1 cellular context compared by ENCODE assay signal in genomic region chr2:74008761-74009395, GRCh38.
TF ChIP-seq lines count a peak whose summit lies in the region.

No MANE protein-coding gene starts in this region.

TF ChIP-seq in H1, 55 proteins besides CTCF, POLR2A, EP300 and RAD21 (continued from another document):
- no peak for TF ChIP-seq CHD1 (IDR thresholded peaks at IDR 0.05; ENCODE audit: low read depth, low read length)
- no peak for TF ChIP-seq PHF8 (conservative IDR thresholded peaks at IDR 0.05; ENCODE audit: low read depth, low read length)
- no peak for TF ChIP-seq HDAC2 (IDR thresholded peaks at IDR 0.05; ENCODE audit: borderline replicate concordance in 1 of 2, low read depth in 2 of 2, low read length in 2 of 2)
- TF ChIP-seq POLR2AphosphoS5 (IDR thresholded peaks at IDR 0.05; ENCODE audit: low read depth, low read length), result no peak
- TF ChIP-seq MAFK (IDR thresholded peaks at IDR 0.05; ENCODE audit: low read depth, low read length), result no peak
- TF ChIP-seq NRF1 (IDR thresholded peaks at IDR 0.05; ENCODE audit: low read depth, low read length), result no peak
- TF ChIP-seq YY1 (IDR thresholded peaks at IDR 0.05; ENCODE audit: low read depth, low read length), result no peak
- TF ChIP-seq RNF2 (IDR thresholded peaks at IDR 0.05; ENCODE audit: borderline replicate concordance, low read depth, low read length, missing control alignments, poor library complexity, severe bottlenecking), result no peak
- no peak for TF ChIP-seq CBX8 (IDR thresholded peaks at IDR 0.05; ENCODE audit: borderline replicate concordance, low read depth, low read length)
- TF ChIP-seq POU5F1 (IDR thresholded peaks at IDR 0.05; ENCODE audit: low read depth, low read length), result no peak
- TF ChIP-seq ASH2L (IDR thresholded peaks at IDR 0.05; ENCODE audit: low read length), result no peak
- TF ChIP-seq EGR1 (IDR thresholded peaks at IDR 0.05; ENCODE audit: borderline replicate concordance, low read depth, low read length), result no peak
- TF ChIP-seq KDM1A (IDR thresholded peaks at IDR 0.05; ENCODE audit: borderline replicate concordance, low read length), result no peak
- no peak for TF ChIP-seq TBP (IDR thresholded peaks at IDR 0.05; ENCODE audit: low read depth, low read length)
- no peak for TF ChIP-seq GABPA (IDR thresholded peaks at IDR 0.05; ENCODE audit: borderline replicate concordance, insufficient read depth, low read length)
